In genomic region chr16:30659507-30660423, GRCh38 we compare ENCODE assay signal across 8 cellular contexts. TPM values are rescaled to one million over a fixed set of nuclear protein-coding genes. Genes with fewer than 3 reads are reported as not detected.
DNase-seq lines count a peak whose midpoint lies in the region; ATAC-seq, FAIRE-seq and TF ChIP-seq lines count a peak whose summit lies in the region.

No MANE protein-coding gene starts in this region.

- BruUV-seq in GM12878 (replicated peaks; lab: Mats Ljungman, UMichigan): no TSS peak

- TF ChIP-seq CTCF in GM12878 (IDR thresholded peaks at IDR 0.05 in 2 of 3, conservative IDR thresholded peaks at IDR 0.05 in 1 of 3; ENCODE audit: control insufficient read depth in 2 of 3, extremely low read depth in 1 of 3, insufficient read depth in 1 of 3, low read depth in 3 of 3, low read length in 3 of 3): peak in 1 of 3 experiments; percentile 26; a peak in 1 of 6 replicates

- peak overlapping the region; percentile 83 to 96 (median 90) for H3K27ac Mint-ChIP-seq in immature natural killer cell

- peak overlapping the region; percentile 76 to 85 (median 84) for H3K4me3 Mint-ChIP-seq in immature natural killer cell

- ATAC-seq in GM19397 (IDR thresholded peaks at IDR 0.05; ENCODE audit: unreplicated experiment) (peak; percentile 0), GM12878 (peak; percentile 7)

- peaks cover 9 to 29% (median 16%) of the 10 kb centered on the region in 3 donors for H3K36me3 Mint-ChIP-seq in immature natural killer cell

- H3K27me3 Mint-ChIP-seq in immature natural killer cell (ENCODE audit: low read depth in 3 of 3): peaks cover 9 to 16% (median 15%) of the 10 kb centered on the region in 3 donors

- H3K9me3 Mint-ChIP-seq in immature natural killer cell: no peaks in the 10 kb centered on the region

- peak overlapping the region; percentile 89 for H3K4me3 ChIP-seq in GM12878

- peak overlapping the region; percentile 30 for H2AFZ ChIP-seq in GM12878 (ENCODE audit: control insufficient read depth, low read depth, low read length)

- H3K27ac ChIP-seq in GM12878 (ENCODE audit: control insufficient read depth, insufficient read depth): peak overlapping the region; percentile 98

- intact Hi-C loops in GM12878 (cut with micrococcal nuclease; ENCODE audit: unreplicated experiment): loop anchor here (5.0 to 10.0 kb wide), 4 partner anchors 85 to 265 kb away; partner anchors contain the start of genes BCL7C, CFAP119, CTF1 and FBXL19

- CTCF ChIA-PET in GM12878 (lab: Yijun Ruan, JAX): interaction anchor here (0.7 to 4.8 kb wide), 11 partner anchors 9 to 289 kb away, joined by 3 to 61 read pairs (median 6); partner anchors contain the start of genes PRR14 and TBC1D10B

- peaks cover 48% of the 10 kb centered on the region for H3K79me2 ChIP-seq in GM12878 (ENCODE audit: control insufficient read depth, insufficient read depth, low read length)

- POLR2A ChIA-PET in GM12878 (lab: Charles Lee): interaction anchor here (0.6 to 4.8 kb wide), 11 partner anchors 10 to 276 kb away, joined by 3 to 36 read pairs (median 8); partner anchors contain the start of genes DCTPP1, PRR14, SRCAP and ZNF689

- SMC1A ChIA-PET in GM12878 (lab: Charles Lee; ENCODE audit: uncharacterized antibody, unreplicated experiment): interaction anchor here (0.6 to 4.6 kb wide), 11 partner anchors 9 to 281 kb away, joined by 3 to 80 read pairs (median 4); partner anchors contain the start of gene PRR14

- H4K20me1 ChIP-seq in GM12878 (ENCODE audit: control insufficient read depth, insufficient read depth): 0 out of 2 replicates have a peak, but pooled peaks cover 4% of the 10 kb centered on the region

- peak overlapping the region; percentile 98 for H3K4me2 ChIP-seq in GM12878 (ENCODE audit: control insufficient read depth, insufficient read depth)

- peaks cover 22% of the 10 kb centered on the region for H3K4me1 ChIP-seq in GM12878 (ENCODE audit: control insufficient read depth, insufficient read depth, low read length)

- no peak for FAIRE-seq in GM12878 (lab: Jason Lieb, UNC)

- H3K4me1 Mint-ChIP-seq in immature natural killer cell: peaks cover 44 to 51% of the 10 kb centered on the region in 2 donors

- 1% methylated on average over 72 of the region's 84 CpGs for WGBS in GM12878 (ENCODE audit: insufficient coverage, insufficient replicate concordance, low lambda C conversion rate, missing lambda C conversion rate)

- TF ChIP-seq POLR2A in GM12878 (IDR thresholded peaks at IDR 0.05; ENCODE audit: low read depth, low read length): peak; percentile 64

- TF ChIP-seq RAD21 in GM12878 (IDR thresholded peaks at IDR 0.05; ENCODE audit: insufficient read depth, low read depth, low read length): no peak

- H3K9ac ChIP-seq in GM12878 (ENCODE audit: control insufficient read depth, insufficient read depth, low read length): peak overlapping the region; percentile 90

- no peak for TF ChIP-seq EP300 in GM12878 (IDR thresholded peaks at IDR 0.05; ENCODE audit: borderline replicate concordance in 1 of 2, control insufficient read depth in 1 of 2, low read depth in 2 of 2, low read length in 2 of 2)

- DNase-seq in SKM-1 (lab: John Stamatoyannopoulos, UW; ENCODE audit: unreplicated experiment) (peak; percentile 5), GM12878 (ENCODE audit: low read depth, low spot score) (no peak), immature natural killer cell (peak; percentile 40 to 49 (median 47)), Ammon's horn (ENCODE audit: low spot score) (no peak), KBM-7 (no peak), DMS79 (lab: John Stamatoyannopoulos, UW) (no peak)
- peak; percentile 61 for DNase-seq in stimulated activated CD4-positive, alpha-beta T cell treated with anti-CD3 and anti-CD28 coated beads, Interleukin-4, amount 100 ng/mL, for 1 hour

- in situ Hi-C loops in GM12878 (cut with MboI) (loop anchor here (5.0 to 25.0 kb wide), 2 partner anchors 38 to 1228 kb away; partner anchors contain the start of gene SRCAP), KBM-7 (cut with MboI; ENCODE audit: low pct_unique_long_range_greater_than_20kb, low sequenced_read_pairs) (no loop called here)

- no peaks in the 10 kb centered on the region for H3K27me3 ChIP-seq in GM12878 (replicated peaks in 1 of 2; ENCODE audit: control insufficient read depth in 2 of 2, insufficient read depth in 2 of 2, low read length in 1 of 2)

- RAD21 ChIA-PET in GM12878 (lab: Charles Lee; ENCODE audit: unreplicated experiment): interaction anchor here (0.8 to 4.4 kb wide), 11 partner anchors 9 to 230 kb away, joined by 3 to 64 read pairs (median 4); partner anchors contain the start of genes DCTPP1, PRR14, SRCAP and ZNF689

- H3K9me3 ChIP-seq in GM12878 (replicated peaks; ENCODE audit: control insufficient read depth, insufficient read depth, low read length): no peaks in the 10 kb centered on the region; the same call in 2 of the 3 replicates

- peaks cover 20 to 32% of the 10 kb centered on the region in 2 experiments for H3K36me3 ChIP-seq in GM12878 (ENCODE audit: control insufficient read depth in 2 of 2, insufficient read depth in 2 of 2, low read length in 1 of 2)

RNA-seq across cellular contexts. Expression of gene FBRS, which starts 1.5 kb away (rescaled TPM):
- 116 and 142 TPM in 2 replicates for total RNA-seq in GM12878 (2013; cell fraction: nucleolus; rRNA removed)
- total RNA-seq in GM12878 (2014; rRNA removed) (19.0 and 23.7 TPM in 2 replicates), GM12878 (2014; rRNA removed; fragmentation: Illumina TruSeq; extraction: Trizol) (13.5 and 15.7 TPM in 2 replicates), GM12878 (2021) (82.5 and 87.6 TPM in 2 replicates)
- 30.6 TPM for polyA plus RNA-seq in GM12878 (2011; ENCODE audit: low read depth)
- polyA plus RNA-seq in GM12878 (2011; rRNA removed) (8.1 and 13.6 TPM in 2 replicates), GM12878 (2014; fragmentation: Illumina TruSeq; extraction: Trizol) (17.0 and 28.4 TPM in 2 replicates), GM12878 (2014; fragmentation: Nextera tagmentation; extraction: Ambion mirVana) (under 1 TPM; 0.45 to 0.95 TPM), GM12878 (2014; rRNA removed) (41.1 and 52.4 TPM in 2 replicates), GM12878 (2016; fragmentation: Nextera tagmentation; extraction: Ambion mirVana) (1 to 10 TPM; 5.9 to 6.7 TPM), immature natural killer cell (1 to 10 TPM in 2 of 3 donors, under 1 TPM in 1; 0.06 to 5.5 (median 1.9) TPM)
- polyA plus RNA-seq in GM12878 (2011; cell fraction: cytosol; rRNA removed): 12.3 and 14.0 TPM in 2 replicates
- 184 and 210 TPM in 2 replicates for polyA plus RNA-seq in GM12878 (2011; cell fraction: nucleus; rRNA removed)
- 44.9 and 56.9 TPM in 2 replicates for polyA plus RNA-seq in GM12878 (2012)
- 17.2 and 38.3 TPM in 2 replicates for polyA minus RNA-seq in GM12878 (2011; rRNA and poly(A)+ RNA removed)
- polyA minus RNA-seq in GM12878 (2011; cell fraction: cytosol; rRNA and poly(A)+ RNA removed): 19.2 and 24.1 TPM in 2 replicates
- polyA minus RNA-seq in GM12878 (2011; cell fraction: nucleus; rRNA and poly(A)+ RNA removed): 70.4 and 98.9 TPM in 2 replicates

RNA-seq across cellular contexts. Expression of gene PRR14, which starts 9.0 kb away (rescaled TPM):
- 26.8 and 27.4 TPM in 2 replicates for total RNA-seq in GM12878 (2013; cell fraction: nucleolus; rRNA removed)
- 16.3 and 18.8 TPM in 2 replicates for total RNA-seq in GM12878 (2014; rRNA removed)
- 8.4 and 9.4 TPM in 2 replicates for total RNA-seq in GM12878 (2014; rRNA removed; fragmentation: Illumina TruSeq; extraction: Trizol)
- total RNA-seq in GM12878 (2021): 58.5 and 66.8 TPM in 2 replicates
- 15.9 TPM for polyA plus RNA-seq in GM12878 (2011; ENCODE audit: low read depth)
- polyA plus RNA-seq in GM12878 (2011; rRNA removed): 8.7 and 12.3 TPM in 2 replicates
- 11.7 and 12.4 TPM in 2 replicates for polyA plus RNA-seq in GM12878 (2011; cell fraction: cytosol; rRNA removed)
- 72.9 and 93.5 TPM in 2 replicates for polyA plus RNA-seq in GM12878 (2011; cell fraction: nucleus; rRNA removed)
- polyA plus RNA-seq in GM12878 (2012): 37.7 and 38.0 TPM in 2 replicates
- 15.6 and 19.5 TPM in 2 replicates for polyA plus RNA-seq in GM12878 (2014; fragmentation: Illumina TruSeq; extraction: Trizol)
- polyA plus RNA-seq in GM12878 (2014; fragmentation: Nextera tagmentation; extraction: Ambion mirVana): 1 to 10 TPM; 2.5 to 8.7 TPM
- 41.3 and 43.5 TPM in 2 replicates for polyA plus RNA-seq in GM12878 (2014; rRNA removed)
- polyA plus RNA-seq in GM12878 (2016; fragmentation: Nextera tagmentation; extraction: Ambion mirVana): 10 to 100 TPM; 28.9 to 31.9 TPM
- 6.6 and 7.9 TPM in 2 replicates for polyA minus RNA-seq in GM12878 (2011; rRNA and poly(A)+ RNA removed)
- polyA minus RNA-seq in GM12878 (2011; cell fraction: cytosol; rRNA and poly(A)+ RNA removed): 9.4 and 10.1 TPM in 2 replicates
- 23.7 and 35.2 TPM in 2 replicates for polyA minus RNA-seq in GM12878 (2011; cell fraction: nucleus; rRNA and poly(A)+ RNA removed)
- polyA plus RNA-seq in immature natural killer cell: 10 to 100 TPM; 10.6 to 29.5 (median 12.9) TPM

RNA-seq across cellular contexts. Expression of gene SRCAP, which starts 39.2 kb away (rescaled TPM):
- 32.7 and 35.5 TPM in 2 replicates for total RNA-seq in GM12878 (2013; cell fraction: nucleolus; rRNA removed)
- total RNA-seq in GM12878 (2014; rRNA removed) (12.0 and 12.8 TPM in 2 replicates), GM12878 (2014; rRNA removed; fragmentation: Illumina TruSeq; extraction: Trizol) (3.3 and 4.0 TPM in 2 replicates), GM12878 (2021) (48.1 and 58.4 TPM in 2 replicates)
- 6.8 TPM for polyA plus RNA-seq in GM12878 (2011; ENCODE audit: low read depth)
- polyA plus RNA-seq in GM12878 (2011; rRNA removed) (1.7 and 2.6 TPM in 2 replicates), GM12878 (2014; fragmentation: Illumina TruSeq; extraction: Trizol) (7.1 and 11.2 TPM in 2 replicates), GM12878 (2014; fragmentation: Nextera tagmentation; extraction: Ambion mirVana) (under 1 TPM; 0.24 to 0.31 TPM), GM12878 (2014; rRNA removed) (12.5 and 22.3 TPM in 2 replicates), GM12878 (2016; fragmentation: Nextera tagmentation; extraction: Ambion mirVana) (10 to 100 TPM; 35.7 to 45.8 TPM), immature natural killer cell (10 to 100 TPM in 1 of 3 donors, 1 to 10 TPM in 2; 1.9 to 38.9 (median 2.8) TPM)
- 2.0 and 2.9 TPM in 2 replicates for polyA plus RNA-seq in GM12878 (2011; cell fraction: cytosol; rRNA removed)
- polyA plus RNA-seq in GM12878 (2011; cell fraction: nucleus; rRNA removed): 20.1 and 27.5 TPM in 2 replicates
- 12.1 and 17.7 TPM in 2 replicates for polyA plus RNA-seq in GM12878 (2012)
- 10.6 TPM in 2 replicates for polyA minus RNA-seq in GM12878 (2011; rRNA and poly(A)+ RNA removed)
- 14.4 and 16.1 TPM in 2 replicates for polyA minus RNA-seq in GM12878 (2011; cell fraction: cytosol; rRNA and poly(A)+ RNA removed)
- polyA minus RNA-seq in GM12878 (2011; cell fraction: nucleus; rRNA and poly(A)+ RNA removed): 12.8 and 23.9 TPM in 2 replicates

RNA-seq across cellular contexts. Expression of gene ZNF689, which starts 49.6 kb away (rescaled TPM):
- total RNA-seq in GM12878 (2013; cell fraction: nucleolus; rRNA removed): 8.7 and 9.3 TPM in 2 replicates
- 10.7 and 11.5 TPM in 2 replicates for total RNA-seq in GM12878 (2014; rRNA removed)
- 6.8 and 7.0 TPM in 2 replicates for total RNA-seq in GM12878 (2014; rRNA removed; fragmentation: Illumina TruSeq; extraction: Trizol)
- 12.4 and 13.2 TPM in 2 replicates for total RNA-seq in GM12878 (2021)
- 3.3 TPM for polyA plus RNA-seq in GM12878 (2011; ENCODE audit: low read depth)
- 6.4 and 7.6 TPM in 2 replicates for polyA plus RNA-seq in GM12878 (2011; rRNA removed)
- polyA plus RNA-seq in GM12878 (2011; cell fraction: cytosol; rRNA removed): 8.6 and 10.9 TPM in 2 replicates
- 10.5 and 15.1 TPM in 2 replicates for polyA plus RNA-seq in GM12878 (2011; cell fraction: nucleus; rRNA removed)
- polyA plus RNA-seq in GM12878 (2012): 4.9 and 5.7 TPM in 2 replicates
- polyA plus RNA-seq in GM12878 (2014; fragmentation: Illumina TruSeq; extraction: Trizol): 7.2 and 8.2 TPM in 2 replicates
- polyA plus RNA-seq in GM12878 (2014; fragmentation: Nextera tagmentation; extraction: Ambion mirVana): 1 to 10 TPM; 4.7 to 6.3 TPM
- 9.1 and 9.5 TPM in 2 replicates for polyA plus RNA-seq in GM12878 (2014; rRNA removed)
- polyA plus RNA-seq in GM12878 (2016; fragmentation: Nextera tagmentation; extraction: Ambion mirVana): 1 to 10 TPM; 8.8 to 9.9 TPM
- 7.9 and 15.4 TPM in 2 replicates for polyA minus RNA-seq in GM12878 (2011; rRNA and poly(A)+ RNA removed)
- 4.7 and 6.8 TPM in 2 replicates for polyA minus RNA-seq in GM12878 (2011; cell fraction: cytosol; rRNA and poly(A)+ RNA removed)
- polyA minus RNA-seq in GM12878 (2011; cell fraction: nucleus; rRNA and poly(A)+ RNA removed): 5.2 and 10.3 TPM in 2 replicates
- polyA plus RNA-seq in immature natural killer cell: 10 to 100 TPM in 1 of 3 donors, 1 to 10 TPM in 2; 7.5 to 14.7 (median 8.4) TPM

Comparison
In these comparisons a context has a peak if more than half of its experiments do, and no peak if none do; other contexts are left out.
1. DNase-seq: peak in SKM-1 (single experiment), immature natural killer cell (3 of 3) and stimulated activated CD4-positive, alpha-beta T cell treated with anti-CD3 and anti-CD28 coated beads, Interleukin-4, amount 100 ng/mL, for 1 hour (single experiment); none in GM12878 (single experiment), Ammon's horn (single experiment), KBM-7 (single experiment) and DMS79 (single experiment).